In the genomic region with DNA sequence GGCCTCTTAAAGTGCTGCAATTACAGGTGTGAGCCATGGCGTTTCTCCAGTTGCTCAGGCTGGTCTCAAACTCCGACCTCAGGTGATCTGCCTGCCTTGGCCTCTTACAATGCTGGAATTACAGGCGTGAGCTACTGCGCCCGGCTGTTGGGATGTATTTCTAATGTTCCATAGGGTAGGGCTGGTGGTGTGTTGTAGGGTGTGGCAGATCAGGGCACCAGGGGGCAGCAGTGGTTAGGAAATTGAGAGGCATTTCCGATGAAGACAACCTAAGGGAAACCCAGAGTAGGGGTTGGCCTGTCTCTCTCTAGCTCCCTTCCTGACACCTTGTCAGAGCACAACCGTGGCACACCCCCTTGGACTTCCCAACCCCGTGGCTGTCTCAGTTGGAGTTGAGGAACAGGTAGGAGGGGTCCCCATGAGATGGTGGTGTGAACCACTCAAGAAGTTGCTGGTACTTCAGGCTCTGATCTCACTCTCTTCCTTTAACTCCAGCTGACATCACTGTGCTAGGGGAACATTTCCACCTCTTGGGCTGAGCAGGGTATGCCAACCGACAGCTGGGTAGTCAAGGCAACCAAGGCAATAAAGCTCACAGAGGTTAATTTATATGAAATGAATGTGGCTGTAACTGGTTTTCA, we compare ENCODE assay signal across 8 cellular contexts. TPM values are rescaled to one million over a fixed set of nuclear protein-coding genes. Genes with fewer than 3 reads are reported as not detected.
DNase-seq lines count a peak whose midpoint lies in the region; ATAC-seq and TF ChIP-seq lines count a peak whose summit lies in the region.

No MANE protein-coding gene starts in this region.

- H3K4me3 ChIP-seq in GM12864 (ENCODE audit: low read depth, low read length), result no peak overlapping the region
- H3K4me3 ChIP-seq in SJSA1, result no peak overlapping the region

- H3K4me1 Mint-ChIP-seq in activated naive CD4-positive, alpha-beta T cell treated with anti-CD3 and anti-CD28 coated beads for 36 hours (ENCODE audit: low read depth), result peaks cover 5% of the 10 kb centered on the region

- H3K9me3 ChIP-seq in SJSA1 (replicated peaks), result no peaks in the 10 kb centered on the region

- ATAC-seq in Right ventricle myocardium superior (ENCODE audit: poor library complexity) (peak; percentile 91), HG03520 (IDR thresholded peaks at IDR 0.05; ENCODE audit: unreplicated experiment) (no peak), HG03469 (IDR thresholded peaks at IDR 0.05; ENCODE audit: unreplicated experiment) (no peak)

- H3K36me3 Mint-ChIP-seq in activated naive CD4-positive, alpha-beta T cell treated with anti-CD3 and anti-CD28 coated beads for 36 hours (ENCODE audit: low read depth), result no peaks in the 10 kb centered on the region

- H3K27me3 ChIP-seq in SJSA1 (replicated peaks), result no peaks in the 10 kb centered on the region

- H3K27ac ChIP-seq in SJSA1, result no peak overlapping the region

- peak; percentile 77 for TF ChIP-seq CTCF in GM12864 (IDR thresholded peaks at IDR 0.05; ENCODE audit: low read depth, low read length, missing control alignments)

- CTCF ChIA-PET in activated naive CD4-positive, alpha-beta T cell treated with anti-CD3 and anti-CD28 coated beads for 36 hours (lab: Charles Lee), result interaction anchor here (0.6 to 6.0 kb wide), 19 partner anchors 9 to 312 kb away, joined by 3 to 89 read pairs (median 5); no protein-coding TSS in a partner anchor

- H3K4me1 ChIP-seq in SJSA1 (replicated peaks), result no peaks in the 10 kb centered on the region

- H3K36me3 ChIP-seq in SJSA1, result no peaks in the 10 kb centered on the region

- H3K27me3 Mint-ChIP-seq in activated naive CD4-positive, alpha-beta T cell treated with anti-CD3 and anti-CD28 coated beads for 36 hours (ENCODE audit: low read depth), result no peaks in the 10 kb centered on the region

- intact Hi-C loops in activated naive CD4-positive, alpha-beta T cell treated with anti-CD3 and anti-CD28 coated beads for 36 hours (cut with micrococcal nuclease), result loop anchor here (1.0 to 5.0 kb wide), 7 partner anchors 44 to 540 kb away; no protein-coding TSS in a partner anchor
- intact Hi-C loops in Right ventricle myocardium superior (cut with DNase I), result loop anchor here (5.0 to 10.0 kb wide), 4 partner anchors 105 to 498 kb away; a partner anchor contains a TSS

- H3K4me3 Mint-ChIP-seq in activated naive CD4-positive, alpha-beta T cell treated with anti-CD3 and anti-CD28 coated beads for 36 hours, result no peak overlapping the region

- H3K9me3 Mint-ChIP-seq in activated naive CD4-positive, alpha-beta T cell treated with anti-CD3 and anti-CD28 coated beads for 36 hours, result no peaks in the 10 kb centered on the region

- no peak overlapping the region for H3K27ac Mint-ChIP-seq in activated naive CD4-positive, alpha-beta T cell treated with anti-CD3 and anti-CD28 coated beads for 36 hours

- DNase-seq in GM12864 (ENCODE audit: low read depth) (no peak), MV-4-11 (lab: John Stamatoyannopoulos, UW) (peak; percentile 52), SJSA1 (ENCODE audit: low read depth in 1 of 2, low spot score in 2 of 2) (peak; percentile 54 to 80), Right ventricle myocardium superior (peak; percentile 85), putamen (ENCODE audit: low spot score) (peak; percentile 34)
- DNase-seq in activated naive CD4-positive, alpha-beta T cell treated with anti-CD3 and anti-CD28 coated beads for 36 hours, result peak; percentile 93

RNA-seq across cellular contexts. Expression of a gene that starts 32.9 kb away (rescaled TPM):
- total RNA-seq in SJSA1 (2014; rRNA removed; shearing (Covaris generic)), result 236 and 273 TPM in 2 replicates
- 100 to 1,000 TPM; 115 to 118 TPM for total RNA-seq in activated naive CD4-positive, alpha-beta T cell treated with anti-CD3 and anti-CD28 coated beads for 36 hours
- total RNA-seq in Right ventricle myocardium superior, result 67.5 TPM
